Comparison of ENCODE assay signal across 8 cellular contexts in genomic region chr2:200810967-200811335, GRCh38. TPM values are rescaled to one million over a fixed set of nuclear protein-coding genes. Genes with fewer than 3 reads are reported as not detected.
DNase-seq lines count a peak whose midpoint lies in the region; ATAC-seq, FAIRE-seq and TF ChIP-seq lines count a peak whose summit lies in the region.

No MANE protein-coding gene starts in this region.

- no peak for ATAC-seq in HG03175 (IDR thresholded peaks at IDR 0.05; ENCODE audit: unreplicated experiment)

- BruUV-seq in Caco-2 (replicated peaks; lab: Mats Ljungman, UMichigan), result TSS peak; percentile 79
- BruUV-seq in endothelial cell of umbilical vein (replicated peaks; lab: Mats Ljungman, UMichigan), result TSS peak; percentile 77

- peaks cover 44% of the 10 kb centered on the region for H3K36me3 Mint-ChIP-seq in Caco-2 (ENCODE audit: insufficient read depth, unreplicated experiment)

- CTCF ChIA-PET in Caco-2 (lab: Charles Lee) (interaction anchor here (1.0 to 1.4 kb wide), 3 partner anchors 63 to 80 kb away, joined by 3 to 5 read pairs (median 4); no protein-coding TSS in a partner anchor), endothelial cell of umbilical vein (lab: Charles Lee) (interaction anchor here (0.6 to 3.1 kb wide), 3 partner anchors 75 to 108 kb away, joined by 3 to 16 read pairs (median 7); no protein-coding TSS in a partner anchor)

- H3K79me2 ChIP-seq in endothelial cell of umbilical vein (ENCODE audit: control insufficient read depth, insufficient read depth, low read length) (peaks cover 43% of the 10 kb centered on the region), osteoblast (ENCODE audit: insufficient read depth, low read length) (peaks cover 43% of the 10 kb centered on the region)

- peaks cover 10% of the 10 kb centered on the region for H4K20me1 ChIP-seq in endothelial cell of umbilical vein (replicated peaks; ENCODE audit: control insufficient read depth, extremely low read depth, insufficient read depth, low read length)
- peaks cover 34% of the 10 kb centered on the region for H4K20me1 ChIP-seq in osteoblast (ENCODE audit: insufficient read depth, low read length)

- H3K27me3 ChIP-seq in Caco-2 (replicated peaks; ENCODE audit: control insufficient read depth, insufficient read depth, low read length), result no peaks in the 10 kb centered on the region
- no peaks in the 10 kb centered on the region for H3K27me3 ChIP-seq in Peyer's patch
- no peaks in the 10 kb centered on the region for H3K27me3 ChIP-seq in endothelial cell of umbilical vein (ENCODE audit: control insufficient read depth in 2 of 2, insufficient read depth in 2 of 2, low read length in 2 of 2)
- H3K27me3 ChIP-seq in osteoblast (ENCODE audit: insufficient read depth, low read length), result no peaks in the 10 kb centered on the region

- H3K9me3 ChIP-seq in Caco-2, result no peaks in the 10 kb centered on the region
- no peaks in the 10 kb centered on the region for H3K9me3 ChIP-seq in Peyer's patch
- H3K9me3 ChIP-seq in endothelial cell of umbilical vein (replicated peaks; ENCODE audit: control insufficient read depth, insufficient read depth, low read length), result no peaks in the 10 kb centered on the region
- no peaks in the 10 kb centered on the region for H3K9me3 ChIP-seq in osteoblast (ENCODE audit: low read depth, low read length)

- H3K9me3 Mint-ChIP-seq in Caco-2 (ENCODE audit: unreplicated experiment), result no peaks in the 10 kb centered on the region

- H3K4me3 ChIP-seq in Caco-2 (ENCODE audit: low read depth, low read length) (peak overlapping the region; percentile 45), Peyer's patch (peak overlapping the region; percentile 79 to 99 (median 96)), endothelial cell of umbilical vein (replicated peaks in 1 of 3; ENCODE audit: insufficient read depth in 1 of 3, low read depth in 1 of 3, low read length in 3 of 3) (peak overlapping the region; percentile 41 to 76 (median 65)), osteoblast (ENCODE audit: insufficient read depth, low read length) (peak overlapping the region; percentile 79)

- peaks cover 16% of the 10 kb centered on the region for H3K4me1 Mint-ChIP-seq in Caco-2 (ENCODE audit: low read depth, unreplicated experiment)

- TF ChIP-seq POLR2A in Peyer's patch (IDR thresholded peaks at IDR 0.05) (no peak), endothelial cell of umbilical vein (IDR thresholded peaks at IDR 0.05; ENCODE audit: low read depth, low read length) (peak; percentile 78)

- H3K36me3 ChIP-seq in Caco-2 (ENCODE audit: control insufficient read depth, insufficient read depth, low read length) (0 out of 2 replicates have a peak, but pooled peaks cover 3% of the 10 kb centered on the region), Peyer's patch (peaks cover 0 to 20% (median 0%) of the 10 kb centered on the region in 3 donors), endothelial cell of umbilical vein (ENCODE audit: control insufficient read depth in 2 of 2, extremely low read depth in 1 of 2, insufficient read depth in 2 of 2, low read length in 2 of 2) (peaks cover 8 to 17% of the 10 kb centered on the region in 2 experiments), osteoblast (ENCODE audit: insufficient read depth, low read length) (peaks cover 26% of the 10 kb centered on the region)

- H3K27me3 Mint-ChIP-seq in Caco-2 (ENCODE audit: insufficient read depth, unreplicated experiment), result no peaks in the 10 kb centered on the region

- TF ChIP-seq CTCF in Caco-2 (IDR thresholded peaks at IDR 0.05; ENCODE audit: insufficient read depth in 1 of 2, low read depth in 1 of 2, low read length in 1 of 2, severe bottlenecking in 1 of 2, unreplicated experiment in 1 of 2) (no peak), Peyer's patch (IDR thresholded peaks at IDR 0.05) (no peak), endothelial cell of umbilical vein (IDR thresholded peaks at IDR 0.05; ENCODE audit: extremely low read depth in 1 of 2, insufficient read depth in 1 of 2, low read depth in 1 of 2, low read length in 2 of 2) (no peak), osteoblast (IDR thresholded peaks at IDR 0.05; ENCODE audit: extremely low read depth, low read depth, low read length) (no peak)

- no peaks in the 10 kb centered on the region for H3K9me1 ChIP-seq in endothelial cell of umbilical vein (replicated peaks; ENCODE audit: control insufficient read depth, extremely low read depth, insufficient read depth, low read length)

- peak overlapping the region; percentile 98 for H3K27ac Mint-ChIP-seq in Caco-2 (ENCODE audit: unreplicated experiment)

- H3K27ac ChIP-seq in Peyer's patch (peak overlapping the region; percentile 94 to 99 (median 98)), endothelial cell of umbilical vein (ENCODE audit: insufficient read depth, low read depth, low read length) (peak overlapping the region; percentile 77), osteoblast (ENCODE audit: low read depth, low read length) (peak overlapping the region; percentile 91)

- H3K4me3 Mint-ChIP-seq in Caco-2 (ENCODE audit: unreplicated experiment), result peak overlapping the region; percentile 89

- H3K9ac ChIP-seq in endothelial cell of umbilical vein (replicated peaks; ENCODE audit: extremely low read depth, insufficient read depth, low read length), result peak overlapping the region; percentile 79

- H2AFZ ChIP-seq in endothelial cell of umbilical vein (ENCODE audit: low read depth, low read length) (peak overlapping the region; percentile 27), osteoblast (ENCODE audit: low read length) (peak overlapping the region; percentile 78)

- DNase-seq in Caco-2 (no peak), Peyer's patch (no peak), endothelial cell of umbilical vein (ENCODE audit: low read depth, low spot score) (no peak), osteoblast (ENCODE audit: insufficient read length, low spot score, missing footprints) (peak; percentile 79), NCI-H748 treated with DMSO at 0.1 percent for 48 hours (lab: John Stamatoyannopoulos, UW) (no peak)
- DNase-seq in stimulated activated CD4-positive, alpha-beta T cell treated with anti-CD3 and anti-CD28 coated beads, Interleukin-12 subunit alpha, Interleukin-12 subunit beta, amount 100 ng/mL, for 4 hours, result no peak
- no peak for DNase-seq in effector CD8-positive, alpha-beta T cell (lab: John Stamatoyannopoulos, UW)

- H3K4me2 ChIP-seq in endothelial cell of umbilical vein (ENCODE audit: insufficient read depth, low read length) (peak overlapping the region; percentile 93), osteoblast (ENCODE audit: insufficient read depth, low read length) (peak overlapping the region; percentile 99)

- H3K4me1 ChIP-seq in Caco-2 (peaks cover 22% of the 10 kb centered on the region), Peyer's patch (peaks cover 0 to 35% (median 8%) of the 10 kb centered on the region in 4 donors), endothelial cell of umbilical vein (ENCODE audit: control insufficient read depth, extremely low read depth, insufficient read depth, low read length) (peaks cover 34% of the 10 kb centered on the region), osteoblast (ENCODE audit: insufficient read depth, low read length) (peaks cover 44% of the 10 kb centered on the region)

- FAIRE-seq in endothelial cell of umbilical vein (lab: Jason Lieb, UNC), result no peak

- intact Hi-C loops in Caco-2 (cut with micrococcal nuclease; ENCODE audit: unreplicated experiment) (loop anchor here (1.0 to 10.0 kb wide), 5 partner anchors 54 to 236 kb away; partner anchors contain the start of genes CLK1, NIF3L1 and PPIL3), endothelial cell of umbilical vein (cut with micrococcal nuclease) (loop anchor here (1.0 to 5.0 kb wide), 7 partner anchors 24 to 829 kb away; partner anchors contain the start of genes CLK1, NIF3L1 and PPIL3)

- POLR2A ChIA-PET in Caco-2 (lab: Charles Lee), result interaction anchor here (1.4 kb wide), 1 partner anchor 63 kb away, joined by 7 read pairs; no protein-coding TSS in a partner anchor
- POLR2A ChIA-PET in endothelial cell of umbilical vein (lab: Charles Lee), result interaction anchor here (0.6 to 0.8 kb wide), 2 partner anchors 24 to 56 kb away, joined by 3 read pairs; no protein-coding TSS in a partner anchor

- dilution Hi-C loops in endothelial cell of umbilical vein (cut with MboI; ENCODE audit: extremely low pct_ligation_motif_present, low sequenced_read_pairs), result no loop called here

TF ChIP-seq in endothelial cell of umbilical vein, 7 proteins besides CTCF, POLR2A, EP300 and RAD21:
- TF ChIP-seq POLR2AphosphoS5 (IDR thresholded peaks at IDR 0.05; ENCODE audit: insufficient read depth, low read depth, low read length), result peak; percentile 23
- TF ChIP-seq JUN (IDR thresholded peaks at IDR 0.05; ENCODE audit: borderline replicate concordance, insufficient read depth, insufficient read length, low read depth), result no peak
- no peak for TF ChIP-seq GATA2 (IDR thresholded peaks at IDR 0.05; ENCODE audit: insufficient read depth, insufficient read length, low read depth, low read length)

RNA-seq across cellular contexts. Expression of gene BZW1, which starts 0.8 kb away (rescaled TPM):
- total RNA-seq in Caco-2 (2022) (322 and 325 TPM in 2 replicates), Peyer's patch (100 to 1,000 TPM; 122 to 236 (median 133) TPM), endothelial cell of umbilical vein (347 and 353 TPM in 2 replicates), osteoblast (590 and 597 TPM in 2 replicates)
- 130 and 174 TPM in 2 replicates for polyA plus RNA-seq in endothelial cell of umbilical vein
- polyA plus RNA-seq in endothelial cell of umbilical vein (2011; cell fraction: cytosol; rRNA removed), result 219 and 224 TPM in 2 replicates
- 143 and 157 TPM in 2 replicates for polyA plus RNA-seq in endothelial cell of umbilical vein (2011; cell fraction: nucleus; rRNA removed)
- polyA plus RNA-seq in endothelial cell of umbilical vein (2012), result 344 and 564 TPM in 2 replicates
- polyA minus RNA-seq in endothelial cell of umbilical vein, result 305 and 337 TPM in 2 replicates
- polyA minus RNA-seq in endothelial cell of umbilical vein (2011; cell fraction: cytosol; rRNA and poly(A)+ RNA removed), result 414 TPM
- 184 and 211 TPM in 2 replicates for polyA minus RNA-seq in endothelial cell of umbilical vein (2011; cell fraction: nucleus; rRNA and poly(A)+ RNA removed)

RNA-seq across cellular contexts. Expression of gene CLK1, which starts 53.5 kb away (rescaled TPM):
- total RNA-seq in Caco-2 (2022) (62.6 and 68.0 TPM in 2 replicates), Peyer's patch (100 to 1,000 TPM; 119 to 173 (median 144) TPM), endothelial cell of umbilical vein (79.7 and 92.4 TPM in 2 replicates), osteoblast (73.5 and 77.2 TPM in 2 replicates)
- 33.1 and 61.4 TPM in 2 replicates for polyA plus RNA-seq in endothelial cell of umbilical vein
- polyA plus RNA-seq in endothelial cell of umbilical vein (2011; cell fraction: cytosol; rRNA removed), result 28.5 and 31.4 TPM in 2 replicates
- polyA plus RNA-seq in endothelial cell of umbilical vein (2011; cell fraction: nucleus; rRNA removed), result 375 and 530 TPM in 2 replicates
- polyA plus RNA-seq in endothelial cell of umbilical vein (2012), result 43.6 and 50.2 TPM in 2 replicates
- polyA minus RNA-seq in endothelial cell of umbilical vein, result 39.2 and 48.8 TPM in 2 replicates
- 16.3 TPM for polyA minus RNA-seq in endothelial cell of umbilical vein (2011; cell fraction: cytosol; rRNA and poly(A)+ RNA removed)
- polyA minus RNA-seq in endothelial cell of umbilical vein (2011; cell fraction: nucleus; rRNA and poly(A)+ RNA removed), result 176 and 226 TPM in 2 replicates

Comparison
In these comparisons a context has a peak if more than half of its experiments do, and no peak if none do; other contexts are left out.
1. H3K4me3 ChIP-seq: peak in every context shown above with its lines; median percentile 96 in Peyer's patch; 79 in osteoblast; 65 in endothelial cell of umbilical vein; 45 in Caco-2.